Comparison of ENCODE assay signal across 8 cellular contexts in genomic region chr6:107132330-107132954, GRCh38. TPM values are rescaled to one million over a fixed set of nuclear protein-coding genes. Genes with fewer than 3 reads are reported as not detected.
A peak's percentile ranks its signal among the peaks of the same experiment; 100 is the strongest.
DNase-seq lines count a peak whose midpoint lies in the region; ATAC-seq and TF ChIP-seq lines count a peak whose summit lies in the region.

No MANE protein-coding gene starts in this region.

- TF ChIP-seq CTCF in Caco-2 (IDR thresholded peaks at IDR 0.05; ENCODE audit: insufficient read depth in 1 of 2, low read depth in 1 of 2, low read length in 1 of 2, severe bottlenecking in 1 of 2, unreplicated experiment in 1 of 2) (peak; percentile 45 to 46), WI38 (IDR thresholded peaks at IDR 0.05; ENCODE audit: low read depth, low read length) (0 out of 2 replicates have a peak, but pooled peaks have one; percentile 33)

- H3K4me3 Mint-ChIP-seq in Caco-2 (ENCODE audit: unreplicated experiment), result no peak overlapping the region

- H3K27ac Mint-ChIP-seq in Caco-2 (ENCODE audit: unreplicated experiment), result no peak overlapping the region

- peaks cover 10% of the 10 kb centered on the region for H3K4me1 Mint-ChIP-seq in Caco-2 (ENCODE audit: low read depth, unreplicated experiment)

- CTCF ChIA-PET in Caco-2 (lab: Charles Lee), result interaction anchor here (0.6 to 1.8 kb wide), 4 partner anchors 15 to 558 kb away, joined by 3 to 5 read pairs (median 3); no protein-coding TSS in a partner anchor
- CTCF ChIA-PET in HEK293T (lab: Yijun Ruan, JAX), result interaction anchor here (0.6 to 0.7 kb wide), 3 partner anchors 186 to 410 kb away, joined by 3 to 4 read pairs (median 3); no protein-coding TSS in a partner anchor

- H3K9me3 Mint-ChIP-seq in Caco-2 (ENCODE audit: unreplicated experiment), result no peaks in the 10 kb centered on the region

- POLR2A ChIA-PET in Caco-2 (lab: Charles Lee), result no interaction called here
- POLR2A ChIA-PET in HEK293T (lab: Yijun Ruan, JAX), result no interaction called here

- no peaks in the 10 kb centered on the region for H3K36me3 Mint-ChIP-seq in Caco-2 (ENCODE audit: insufficient read depth, unreplicated experiment)

- ATAC-seq in GM21723 (IDR thresholded peaks at IDR 0.05; ENCODE audit: unreplicated experiment), result no peak
- ATAC-seq in GM18858 (IDR thresholded peaks at IDR 0.05; ENCODE audit: unreplicated experiment), result no peak

- H3K4me3 ChIP-seq in Caco-2 (ENCODE audit: low read depth, low read length), result no peak overlapping the region
- no peak overlapping the region for H3K4me3 ChIP-seq in WI38 (ENCODE audit: low read depth, low read length)

- peak in 1 of 2 experiments; percentile 64 for DNase-seq in Caco-2
- DNase-seq in HEK293T (ENCODE audit: extremely low spot score), result no peak
- peak in 22 of 42 donors; percentile 9 to 62 (median 25) for DNase-seq in head of caudate nucleus
- DNase-seq in T-helper 1 cell, result no peak
- DNase-seq in effector CD8-positive, alpha-beta T cell (lab: John Stamatoyannopoulos, UW), result no peak

- H3K27me3 Mint-ChIP-seq in Caco-2 (ENCODE audit: insufficient read depth, unreplicated experiment), result no peaks in the 10 kb centered on the region

- intact Hi-C loops in Caco-2 (cut with micrococcal nuclease; ENCODE audit: unreplicated experiment), result no loop called here
- intact Hi-C loops in head of caudate nucleus (cut with DNase I), result no loop called here

- no peaks in the 10 kb centered on the region for H3K4me1 ChIP-seq in Caco-2

- H3K9me3 ChIP-seq in Caco-2, result no peaks in the 10 kb centered on the region

- H3K36me3 ChIP-seq in Caco-2 (ENCODE audit: control insufficient read depth, insufficient read depth, low read length), result no peaks in the 10 kb centered on the region

- BruUV-seq in Caco-2 (replicated peaks; lab: Mats Ljungman, UMichigan), result no TSS peak

- H3K27me3 ChIP-seq in Caco-2 (replicated peaks; ENCODE audit: control insufficient read depth, insufficient read depth, low read length), result no peaks in the 10 kb centered on the region

TF ChIP-seq in HEK293T, 16 proteins besides CTCF, POLR2A, EP300 and RAD21:
- TF ChIP-seq ARNT (IDR thresholded peaks at IDR 0.05), result no peak
- TF ChIP-seq LEF1 (IDR thresholded peaks at IDR 0.05; ENCODE audit: borderline replicate concordance), result no peak
- TF ChIP-seq HDGF (IDR thresholded peaks at IDR 0.05; ENCODE audit: borderline replicate concordance), result no peak
- peak; percentile 76 for TF ChIP-seq ZNF384 (IDR thresholded peaks at IDR 0.05)

RNA-seq across cellular contexts. Expression of gene BEND3, which starts 17.1 kb away (rescaled TPM):
- 8.3 and 9.0 TPM in 2 replicates for total RNA-seq in Caco-2 (2022)

Comparison
In these comparisons a context has a peak if more than half of its experiments do, and no peak if none do; other contexts are left out.
1. DNase-seq: peak in head of caudate nucleus (22 of 42); none in HEK293T (single experiment), T-helper 1 cell (0 of 5) and effector CD8-positive, alpha-beta T cell (single experiment).